21 cellular contexts compared by ENCODE assay signal in the genomic region with DNA sequence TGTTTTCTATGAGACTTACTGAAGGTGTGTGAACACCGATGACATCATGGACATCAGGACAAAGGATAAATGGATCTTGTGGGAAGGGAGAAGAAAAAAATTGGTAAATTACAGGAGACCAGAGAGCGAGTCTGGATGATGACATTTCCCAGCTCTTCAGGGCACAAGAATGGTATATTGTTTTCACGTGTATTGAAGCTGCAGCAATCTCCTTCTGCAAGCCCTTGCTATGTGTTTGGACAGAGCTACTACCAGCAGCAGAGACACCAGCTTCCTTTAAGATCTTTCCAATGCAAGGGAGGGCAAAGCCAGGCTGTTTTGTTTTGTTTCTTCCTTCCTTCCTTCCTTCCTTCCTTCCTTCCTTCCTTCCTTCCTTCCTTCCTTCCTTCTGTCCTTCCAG. TPM values are rescaled to one million over a fixed set of nuclear protein-coding genes. Genes with fewer than 3 reads are reported as not detected.
"Had no signal": no experiment of that assay in that cellular context is flagged by ENCODE, and none has a peak within 500 bp of the region (broad histone marks: within the 10 kb centered on the region; RNA-seq: fewer than 3 reads in every experiment).

No MANE protein-coding gene starts in this region.

- ATAC-seq: gastrocnemius medialis; left lobe of liver; natural killer cell; pancreas; sciatic nerve; stimulated activated naive CD8-positive, alpha-beta T cell treated with anti-CD3 and anti-CD28 coated beads, Interleukin-15, amount 100 ng/mL, for 72 hours had no signal

- DNase-seq: cortex of kidney; gastrocnemius medialis; head of caudate nucleus; kidney; natural killer cell; pancreas; stimulated activated CD4-positive, alpha-beta T cell treated with anti-CD3 and anti-CD28 coated beads, Interleukin-12 subunit alpha, Interleukin-12 subunit beta, amount 100 ng/mL, for 4 hours; stimulated activated CD4-positive, alpha-beta T cell treated with anti-CD3 and anti-CD28 coated beads, Interleukin-1b, Interleukin-23, amount 100 ng/mL, for 48 hours; stimulated activated CD4-positive, alpha-beta T cell treated with anti-CD3 and anti-CD28 coated beads, Interleukin-4, amount 100 ng/mL, for 1 hour; stimulated activated CD8-positive, alpha-beta memory T cell treated with anti-CD3 and anti-CD28 coated beads, Interleukin-4, amount 100 ng/mL, for 48 hours; stimulated activated naive CD4-positive, alpha-beta T cell; stimulated activated naive CD8-positive, alpha-beta T cell treated with anti-CD3 and anti-CD28 coated beads, Interleukin-15, amount 100 ng/mL, for 72 hours; transverse colon had no signal

RNA-seq across cellular contexts. Expression of a gene that starts 47.2 kb away (rescaled TPM):
- total RNA-seq: dermis microvascular lymphatic vessel endothelial cell, fibroblast of villous mesenchyme, gastrocnemius medialis, left lobe of liver, natural killer cell, pulmonary artery endothelial cell, sciatic nerve, smooth muscle cell, vagina had no signal
- polyA plus RNA-seq: esophagus, smooth muscle cell had no signal
